Comparison of ENCODE assay signal across 21 cellular contexts in genomic region chr14:32720927-32721326, GRCh38.
"Had no signal": no experiment of that assay in that cellular context is flagged by ENCODE, and none has a peak within 500 bp of the region (broad histone marks: within the 10 kb centered on the region; RNA-seq: fewer than 3 reads in every experiment).

No MANE protein-coding gene starts in this region.

- H3K27me3 Mint-ChIP-seq: activated naive CD8-positive, alpha-beta T cell treated with anti-CD3 and anti-CD28 coated beads, Interleukin-2, amount 50 U/mL, for 24 hours; stimulated activated memory B cell treated with anti-CD40 and anti-IgM and Interleukin-4, amounts not matched to agents 10 μg/mL and 1 μg/mL and 100 μg/mL, for 72 hours; T-cell had no signal

- H3K36me3 Mint-ChIP-seq: stimulated activated memory B cell treated with anti-CD40 and anti-IgM and Interleukin-4, amounts not matched to agents 10 μg/mL and 1 μg/mL and 100 μg/mL, for 72 hours; T-cell had no signal

- H3K27ac ChIP-seq: ascending aorta, cardiac muscle cell, prostate gland, thyroid gland had no signal

- H3K9me3 Mint-ChIP-seq: activated naive CD4-positive, alpha-beta T cell treated with anti-CD3 and anti-CD28 coated beads for 36 hours; activated naive CD8-positive, alpha-beta T cell treated with anti-CD3 and anti-CD28 coated beads, Interleukin-2, amount 50 U/mL, for 24 hours; activated T-helper 2 cell treated with anti-CD3 and anti-CD28 coated beads, Interferon-gamma antibody, Interleukin-2, Interleukin-4, amounts not matched to agents 10 μg/mL and 5 μg/mL and 100 μg/mL, durations not matched to agents 14 hours and 24 hours and 36 hours; endodermal cell; nephron; stimulated activated memory B cell treated with anti-CD40 and anti-IgM and Interleukin-4, amounts not matched to agents 10 μg/mL and 1 μg/mL and 100 μg/mL, for 72 hours; T-cell had no signal

- H3K27ac Mint-ChIP-seq: activated naive CD4-positive, alpha-beta T cell treated with anti-CD3 and anti-CD28 coated beads for 36 hours; activated naive CD8-positive, alpha-beta T cell treated with anti-CD3 and anti-CD28 coated beads, Interleukin-2, amount 50 U/mL, for 24 hours; activated T-helper 2 cell treated with anti-CD3 and anti-CD28 coated beads, Interferon-gamma antibody, Interleukin-2, Interleukin-4, amounts not matched to agents 10 μg/mL and 5 μg/mL and 100 μg/mL, durations not matched to agents 14 hours and 24 hours and 36 hours; endodermal cell; nephron; stimulated activated memory B cell treated with anti-CD40 and anti-IgM and Interleukin-4, amounts not matched to agents 10 μg/mL and 1 μg/mL and 100 μg/mL, for 72 hours; T-cell had no signal

- H3K4me3 ChIP-seq: ascending aorta, cardiac muscle cell, dorsolateral prefrontal cortex, prostate gland, thyroid gland had no signal

- DNase-seq: activated CD4-positive, alpha-beta T cell treated with anti-CD3 and anti-CD28 coated beads, Interleukin-2, amount 50 U/mL, for 1 hour; activated CD8-positive, alpha-beta memory T cell treated with anti-CD3 and anti-CD28 coated beads for 24 hours; activated naive CD4-positive, alpha-beta T cell treated with anti-CD3 and anti-CD28 coated beads for 36 hours; activated naive CD8-positive, alpha-beta T cell treated with anti-CD3 and anti-CD28 coated beads, Interleukin-2, amount 50 U/mL, for 24 hours; dorsolateral prefrontal cortex; endodermal cell; erythroblast; glutamatergic neuron; kidney glomerular epithelial cell; stimulated activated CD4-positive, alpha-beta T cell treated with anti-CD3 and anti-CD28 coated beads, Interleukin-12 subunit alpha, Interleukin-12 subunit beta, amount 100 ng/mL, for 4 hours; T-cell; T-helper 9 cell; thyroid gland had no signal

- H3K9me3 ChIP-seq: ascending aorta, prostate gland, thyroid gland had no signal

- ATAC-seq: activated CD4-positive, CD25-positive, alpha-beta regulatory T cell treated with anti-CD3 and anti-CD28 coated beads, Interleukin-2, amount 50 U/mL, for 24 hours; activated naive CD8-positive, alpha-beta T cell treated with anti-CD3 and anti-CD28 coated beads, Interleukin-2, amount 50 U/mL, for 24 hours; sciatic nerve; stimulated activated memory B cell treated with anti-CD40 and anti-IgM and Interleukin-4, amounts not matched to agents 10 μg/mL and 1 μg/mL and 100 μg/mL, for 72 hours; T-cell had no signal

- H3K4me1 Mint-ChIP-seq: activated naive CD8-positive, alpha-beta T cell treated with anti-CD3 and anti-CD28 coated beads, Interleukin-2, amount 50 U/mL, for 24 hours; stimulated activated memory B cell treated with anti-CD40 and anti-IgM and Interleukin-4, amounts not matched to agents 10 μg/mL and 1 μg/mL and 100 μg/mL, for 72 hours; T-cell had no signal

- H3K4me1 ChIP-seq: prostate gland, thyroid gland had no signal

- H3K36me3 ChIP-seq: ascending aorta, cardiac muscle cell, prostate gland, thyroid gland had no signal

- H3K4me3 Mint-ChIP-seq: activated naive CD4-positive, alpha-beta T cell treated with anti-CD3 and anti-CD28 coated beads for 36 hours; activated naive CD8-positive, alpha-beta T cell treated with anti-CD3 and anti-CD28 coated beads, Interleukin-2, amount 50 U/mL, for 24 hours; endodermal cell; nephron; stimulated activated memory B cell treated with anti-CD40 and anti-IgM and Interleukin-4, amounts not matched to agents 10 μg/mL and 1 μg/mL and 100 μg/mL, for 72 hours; T-cell had no signal

- H3K27me3 ChIP-seq: ascending aorta, cardiac muscle cell, dorsolateral prefrontal cortex, thyroid gland had no signal
